In the genomic region with DNA sequence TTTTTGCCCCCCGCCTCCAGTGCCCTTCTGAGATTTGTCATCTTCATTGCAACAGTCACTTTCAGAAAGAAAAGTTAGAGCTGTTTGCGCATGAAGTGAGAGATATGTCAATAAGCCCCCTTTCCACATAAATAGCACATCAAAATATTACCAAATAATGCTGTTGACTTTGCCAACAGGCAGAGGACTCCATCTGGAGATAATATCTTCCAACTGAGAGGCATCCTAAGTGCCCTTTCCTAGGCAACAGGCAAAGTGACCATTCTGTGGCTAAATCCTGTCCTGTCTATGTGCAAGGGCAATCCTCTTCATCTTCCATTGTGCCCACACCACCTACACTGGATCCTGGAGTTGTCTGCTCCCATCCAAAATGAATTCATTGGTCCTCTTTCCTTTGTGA, we compare ENCODE assay signal across 24 cellular contexts.
DNase-seq lines count a peak whose midpoint lies in the region; ATAC-seq, FAIRE-seq and TF ChIP-seq lines count a peak whose summit lies in the region.
"Had no signal": no experiment of that assay in that cellular context is flagged by ENCODE, and none has a peak within 500 bp of the region (broad histone marks: within the 10 kb centered on the region; RNA-seq: fewer than 3 reads in every experiment).

No MANE protein-coding gene starts in this region.

- H2AK9ac ChIP-seq in IMR-90 (replicated peaks; ENCODE audit: low read depth, low read length, poor library complexity): peak overlapping the region; percentile 24

- H3K4ac ChIP-seq in IMR-90 (ENCODE audit: low read depth, low read length): no peak overlapping the region
- no peak overlapping the region for H3K4ac ChIP-seq in H1 (replicated peaks; ENCODE audit: insufficient read length, low read depth, low read length)

- H2BK5ac ChIP-seq in IMR-90 (ENCODE audit: low read depth, low read length, poor library complexity, severe bottlenecking) (no peak overlapping the region), H1 (ENCODE audit: low read depth, low read length) (no peak overlapping the region)

- H2AFZ ChIP-seq in IMR-90 (replicated peaks; ENCODE audit: low read length, poor library complexity): no peak overlapping the region
- H2AFZ ChIP-seq in H1 (ENCODE audit: low read length): no peak overlapping the region
- peak overlapping the region; percentile 55 for H2AFZ ChIP-seq in neural progenitor cell (replicated peaks)
- no peak overlapping the region for H2AFZ ChIP-seq in MM.1S (ENCODE audit: low read length)
- H2AFZ ChIP-seq: GM23248 had no signal

- TF ChIP-seq POLR2A in IMR-90 (IDR thresholded peaks at IDR 0.05; ENCODE audit: low read depth, low read length) (no peak), H1 (IDR thresholded peaks at IDR 0.05; ENCODE audit: control extremely low read depth in 1 of 2, low read depth in 2 of 2, low read length in 2 of 2) (no peak)

- H3F3A ChIP-seq in neural progenitor cell (ENCODE audit: low read depth) (no peaks in the 10 kb centered on the region), MM.1S (ENCODE audit: insufficient read depth, low read length) (no peaks in the 10 kb centered on the region)

- TF ChIP-seq EP300 in H1 (IDR thresholded peaks at IDR 0.05; ENCODE audit: borderline replicate concordance in 1 of 2, low read depth in 2 of 2, low read length in 2 of 2): no peak

- no peaks in the 10 kb centered on the region for H4K20me1 ChIP-seq in IMR-90 (ENCODE audit: insufficient read depth, low read length)
- H4K20me1 ChIP-seq in H1 (replicated peaks in 1 of 2; ENCODE audit: control insufficient read depth in 1 of 2, insufficient read depth in 2 of 2, low read length in 2 of 2): no peaks in the 10 kb centered on the region
- no peaks in the 10 kb centered on the region for H4K20me1 ChIP-seq in neural progenitor cell (ENCODE audit: low read depth)
- no peaks in the 10 kb centered on the region for H4K20me1 ChIP-seq in MM.1S (ENCODE audit: insufficient read depth, low read length)

- no peak overlapping the region for H4K5ac ChIP-seq in IMR-90 (ENCODE audit: low read depth, low read length)
- H4K5ac ChIP-seq in H1 (ENCODE audit: insufficient read length, low read depth, low read length): no peak overlapping the region

- H2AK5ac ChIP-seq in IMR-90 (ENCODE audit: low read depth, low read length) (no peak overlapping the region), H1 (ENCODE audit: low read depth, low read length) (no peak overlapping the region)

- no peak overlapping the region for H4K8ac ChIP-seq in IMR-90 (ENCODE audit: low read depth in 2 of 2, low read length in 2 of 2)
- H4K8ac ChIP-seq in H1 (ENCODE audit: extremely low read depth, insufficient read depth, low read length): no peak overlapping the region

- no peaks in the 10 kb centered on the region for H3K9me1 ChIP-seq in IMR-90 (ENCODE audit: insufficient read depth, low read length)

- H3K4me3 ChIP-seq in IMR-90 (ENCODE audit: insufficient read depth, low read depth, low read length) (no peak overlapping the region), H1 (ENCODE audit: extremely low read depth in 1 of 4, insufficient read depth in 2 of 4, low read depth in 3 of 4, low read length in 4 of 4) (no peak overlapping the region), neural progenitor cell (no peak overlapping the region), MM.1S (ENCODE audit: low read length) (no peak overlapping the region)
- H3K4me3 ChIP-seq: GM23248 had no signal

- H3K4me1 Mint-ChIP-seq in neural progenitor cell: peaks cover 25% of the 10 kb centered on the region
- H3K4me1 Mint-ChIP-seq: CD4-positive, CD25-positive, alpha-beta regulatory T cell; CD8-positive, alpha-beta memory T cell had no signal

- no peak overlapping the region for H3K9ac ChIP-seq in IMR-90 (ENCODE audit: low read depth, low read length)
- H3K9ac ChIP-seq in H1 (replicated peaks in 1 of 4; ENCODE audit: extremely low read depth in 1 of 4, low read depth in 3 of 4, low read length in 3 of 4): no peak overlapping the region; a peak in 1 of 7 replicates
- no peak overlapping the region for H3K9ac ChIP-seq in neural progenitor cell
- H3K9ac ChIP-seq in MM.1S (ENCODE audit: low read length): no peak overlapping the region
- H3K9ac ChIP-seq: GM23248 had no signal

- no peak overlapping the region for H3K18ac ChIP-seq in IMR-90 (ENCODE audit: low read depth, low read length)
- no peak overlapping the region for H3K18ac ChIP-seq in H1 (ENCODE audit: extremely low read depth, low read length)

- no peak overlapping the region for H2BK20ac ChIP-seq in IMR-90 (ENCODE audit: low read depth, low read length)
- H2BK20ac ChIP-seq in H1 (ENCODE audit: low read length): 0 out of 2 replicates have a peak overlapping the region, but pooled peaks have one; percentile 29

- intact Hi-C loops in IMR-90 (cut with micrococcal nuclease): no loop called here

- H3K27ac ChIP-seq in IMR-90 (ENCODE audit: insufficient read depth, low read length) (no peak overlapping the region), H1 (ENCODE audit: low read depth, low read length) (no peak overlapping the region), neural progenitor cell (no peak overlapping the region), MM.1S (ENCODE audit: low read length) (no peak overlapping the region)
- H3K27ac ChIP-seq: GM23248 had no signal

- TF ChIP-seq RAD21 in IMR-90 (IDR thresholded peaks at IDR 0.05; ENCODE audit: low read length) (no peak), H1 (IDR thresholded peaks at IDR 0.05 in 1 of 2, conservative IDR thresholded peaks at IDR 0.05 in 1 of 2; ENCODE audit: low read depth in 2 of 2, low read length in 2 of 2) (no peak)

- POLR2A ChIA-PET in IMR-90 (lab: Charles Lee; ENCODE audit: unreplicated experiment) (no interaction called here), H1 (lab: Charles Lee; ENCODE audit: partially characterized antibody) (no interaction called here)

- no peaks in the 10 kb centered on the region for H3K9me2 ChIP-seq in MM.1S (replicated peaks; ENCODE audit: insufficient read depth, low read length)

- H3K4me1 ChIP-seq in IMR-90 (ENCODE audit: control insufficient read depth, insufficient read depth, low read length) (no peaks in the 10 kb centered on the region), H1 (replicated peaks in 1 of 4; ENCODE audit: control insufficient read depth in 3 of 4, insufficient read depth in 4 of 4, low read length in 3 of 4) (peaks cover 0 to 9% (median 5%) of the 10 kb centered on the region in 4 experiments), neural progenitor cell (peaks cover 3% of the 10 kb centered on the region), MM.1S (ENCODE audit: low read length) (no peaks in the 10 kb centered on the region)

- no peaks in the 10 kb centered on the region for H3K79me2 ChIP-seq in H1 (ENCODE audit: control insufficient read depth in 1 of 2, insufficient read depth in 2 of 2, low read length in 2 of 2)
- H3K79me2 ChIP-seq in neural progenitor cell (ENCODE audit: low read depth): no peaks in the 10 kb centered on the region
- H3K79me2 ChIP-seq in MM.1S (ENCODE audit: low read length): no peaks in the 10 kb centered on the region

- H2BK15ac ChIP-seq in IMR-90 (ENCODE audit: low read depth, low read length) (no peak overlapping the region), H1 (ENCODE audit: low read length) (no peak overlapping the region)

- H2BK120ac ChIP-seq in IMR-90 (ENCODE audit: low read depth, low read length) (no peak overlapping the region), H1 (replicated peaks; ENCODE audit: low read depth, low read length) (no peak overlapping the region)

- FAIRE-seq in H1 (lab: Jason Lieb, UNC): no peak
- FAIRE-seq: G401.6, GM12891, HepG2, HTR-8/SVneo had no signal

- H3K36me3 Mint-ChIP-seq in neural progenitor cell: no peaks in the 10 kb centered on the region
- H3K36me3 Mint-ChIP-seq: CD4-positive, CD25-positive, alpha-beta regulatory T cell; CD8-positive, alpha-beta memory T cell had no signal

- H4K91ac ChIP-seq in IMR-90 (ENCODE audit: insufficient read depth, low read depth, low read length): no peak overlapping the region
- no peak overlapping the region for H4K91ac ChIP-seq in H1 (replicated peaks; ENCODE audit: insufficient read length, low read length)

- H3K4me3 Mint-ChIP-seq in neural progenitor cell: no peak overlapping the region
- H3K4me3 Mint-ChIP-seq: CD4-positive, CD25-positive, alpha-beta regulatory T cell; CD8-positive, alpha-beta memory T cell; HFFc6 had no signal

- H3K9me3 ChIP-seq in IMR-90 (ENCODE audit: control insufficient read depth, insufficient read depth, low read length) (no peaks in the 10 kb centered on the region), H1 (ENCODE audit: insufficient read depth in 2 of 2, low read depth in 1 of 2, low read length in 1 of 2) (no peaks in the 10 kb centered on the region; a peak in 1 of 4 replicates), neural progenitor cell (ENCODE audit: low read depth) (no peaks in the 10 kb centered on the region), MM.1S (replicated peaks; ENCODE audit: insufficient read depth, low read length) (no peaks in the 10 kb centered on the region)
- H3K9me3 ChIP-seq: BE2C had no signal

- peak overlapping the region; percentile 40 for H2BK12ac ChIP-seq in H1 (ENCODE audit: low read depth, low read length)

- in situ Hi-C loops in G401 (cut with HindIII; ENCODE audit: low sequenced_read_pairs) (no loop called here), IMR-90 (cut with MboI; ENCODE audit: low sequenced_read_pairs) (no loop called here)

- dilution Hi-C loops in IMR-90 (cut with HindIII; ENCODE audit: low sequenced_read_pairs, unreplicated experiment): no loop called here

- BruUV-seq in IMR-90 (replicated peaks; lab: Mats Ljungman, UMichigan): no TSS peak

- no peak overlapping the region for H3K27ac Mint-ChIP-seq in neural progenitor cell
- H3K27ac Mint-ChIP-seq: CD4-positive, CD25-positive, alpha-beta regulatory T cell; CD8-positive, alpha-beta memory T cell; HFFc6 had no signal

- H3K27me3 Mint-ChIP-seq in neural progenitor cell (ENCODE audit: insufficient read depth, low read depth): peaks cover 2% of the 10 kb centered on the region

- TF ChIP-seq CTCF in IMR-90 (conservative IDR thresholded peaks at IDR 0.05; ENCODE audit: low read depth, low read length) (no peak), H1 (IDR thresholded peaks at IDR 0.05; ENCODE audit: control extremely low read depth in 1 of 3, insufficient read depth in 1 of 3, low read depth in 1 of 3, low read length in 3 of 3) (no peak), neural progenitor cell (IDR thresholded peaks at IDR 0.05) (no peak), MM.1S (IDR thresholded peaks at IDR 0.05; ENCODE audit: low read length) (no peak)

- H3K14ac ChIP-seq in IMR-90 (replicated peaks; ENCODE audit: low read depth, low read length) (no peak overlapping the region), H1 (ENCODE audit: insufficient read length) (no peak overlapping the region)

- H3K23me2 ChIP-seq in H1 (ENCODE audit: low read depth, low read length): peaks cover 2% of the 10 kb centered on the region; the same call in 1 of the 2 replicates

- no peak for ATAC-seq in IMR-90 (ENCODE audit: low read depth)
- ATAC-seq: HCT116, HepG2 had no signal

- H3K9me3 Mint-ChIP-seq in neural progenitor cell: no peaks in the 10 kb centered on the region
- H3K9me3 Mint-ChIP-seq: CD4-positive, CD25-positive, alpha-beta regulatory T cell; CD8-positive, alpha-beta memory T cell; HFFc6 had no signal

- H3K27me3 ChIP-seq in IMR-90 (ENCODE audit: control insufficient read depth, insufficient read depth, low read length): no peaks in the 10 kb centered on the region
- H3K27me3 ChIP-seq in H1 (replicated peaks in 1 of 4; ENCODE audit: control insufficient read depth in 3 of 4, extremely low read depth in 1 of 4, insufficient read depth in 3 of 4, low read length in 3 of 4): no peaks in the 10 kb centered on the region
- no peaks in the 10 kb centered on the region for H3K27me3 ChIP-seq in neural progenitor cell
- no peaks in the 10 kb centered on the region for H3K27me3 ChIP-seq in MM.1S (replicated peaks; ENCODE audit: insufficient read depth, low read length)
- H3K27me3 ChIP-seq: BE2C had no signal

- H3K4me2 ChIP-seq in IMR-90 (ENCODE audit: low read depth, low read length) (no peak overlapping the region), H1 (ENCODE audit: insufficient read depth in 1 of 2, low read depth in 2 of 2, low read length in 2 of 2) (no peak overlapping the region), neural progenitor cell (no peak overlapping the region), MM.1S (ENCODE audit: low read depth, low read length) (no peak overlapping the region)

- no CpG with 5 or more reads among the region's 2 CpGs for WGBS in IMR-90 (ENCODE audit: extremely low coverage in 2 of 2, insufficient read length in 1 of 2), 2 experiments
- WGBS in H1 (ENCODE audit: extremely low coverage in 1 of 2, insufficient coverage in 1 of 2, insufficient read length in 1 of 2, insufficient replicate concordance in 2 of 2, low coverage in 1 of 2, low lambda C conversion rate in 2 of 2, missing lambda C conversion rate in 1 of 2), 2 experiments: 96% methylated on average over 2 of the region's 2 CpGs; no CpG with 5 or more reads in 1 of the 2 experiments

- H3K79me1 ChIP-seq in IMR-90 (ENCODE audit: low read depth in 1 of 2, low read length in 2 of 2) (no peaks in the 10 kb centered on the region), H1 (ENCODE audit: low read depth, low read length) (no peaks in the 10 kb centered on the region)

- DNase-seq in G401 (ENCODE audit: low spot score) (peak; percentile 29), IMR-90 (no peak), H1 (ENCODE audit: low read depth in 1 of 2, low spot score in 2 of 2) (no peak), neural progenitor cell (ENCODE audit: low spot score) (no peak), HUDEP-2 (lab: John Stamatoyannopoulos, UW; ENCODE audit: unreplicated experiment in 76 of 76) (no peak), MM.1S (no peak), anterior cingulate cortex (lab: John Stamatoyannopoulos, UW) (no peak), NCI-H187 (lab: John Stamatoyannopoulos, UW) (no peak)
- DNase-seq: BE2C; CD4-positive, CD25-positive, alpha-beta regulatory T cell; CD8-positive, alpha-beta memory T cell; COR-L47; DMS 273 treated with DMSO at 0.1 percent for 48 hours; DMS53; DND-41; EL; GM23248; H7; HFFc6 had no signal

- H3K36me3 ChIP-seq in IMR-90 (ENCODE audit: control insufficient read depth, insufficient read depth, low read length) (no peaks in the 10 kb centered on the region), H1 (ENCODE audit: control insufficient read depth in 2 of 4, insufficient read depth in 4 of 4, low read length in 3 of 4) (no peaks in the 10 kb centered on the region), neural progenitor cell (no peaks in the 10 kb centered on the region), MM.1S (replicated peaks; ENCODE audit: insufficient read depth, low read length) (no peaks in the 10 kb centered on the region)
- H3K36me3 ChIP-seq: BE2C had no signal

- H3K23ac ChIP-seq in IMR-90 (ENCODE audit: low read depth, low read length): no peak overlapping the region
- H3K23ac ChIP-seq in H1 (ENCODE audit: insufficient read length): no peak overlapping the region

- CTCF ChIA-PET in IMR-90 (lab: Yijun Ruan, JAX) (interaction anchor here (0.6 kb wide), 1 partner anchor 786 kb away, joined by 3 read pairs; no protein-coding TSS in a partner anchor), H1 (lab: Charles Lee; ENCODE audit: partially characterized antibody) (interaction anchor here (0.6 to 1.6 kb wide), 3 partner anchors 12 to 113 kb away, joined by 3 to 7 read pairs (median 3); no protein-coding TSS in a partner anchor)

- H3K56ac ChIP-seq in IMR-90 (ENCODE audit: extremely low read depth, insufficient read depth, low read length) (no peak overlapping the region), H1 (replicated peaks; ENCODE audit: insufficient read length, low read depth, low read length) (no peak overlapping the region)
